5 cellular contexts compared by ENCODE assay signal in genomic region chr20:11846131-11846530, GRCh38.
"Had no signal": no experiment of that assay in that cellular context is flagged by ENCODE, and none has a peak within 500 bp of the region (broad histone marks: within the 10 kb centered on the region; RNA-seq: fewer than 3 reads in every experiment).

No MANE protein-coding gene starts in this region.

- DNase-seq: GM23248, H9, HCEC 1CT, KG1 had no signal

- H3K27ac Mint-ChIP-seq: H9 had no signal

- ATAC-seq: K562 had no signal

- H3K9me3 Mint-ChIP-seq: H9 had no signal

- H3K4me3 ChIP-seq: GM23248, K562 had no signal

- H3K9ac ChIP-seq: GM23248 had no signal

- H3K4me3 Mint-ChIP-seq: H9 had no signal
